In genomic region chr12:76080017-76080728, GRCh38 we compare ENCODE assay signal across 1 cellular context.
TF ChIP-seq lines count a peak whose summit lies in the region.

No MANE protein-coding gene starts in this region.

TF ChIP-seq in WTC11, 78 proteins besides CTCF, POLR2A, EP300 and RAD21 (continued from another document):
- TF ChIP-seq ARID4B (CRISPR knock-in tag; IDR thresholded peaks at IDR 0.05; ENCODE audit: borderline replicate concordance) (no peak), PRRX2 (CRISPR knock-in tag; IDR thresholded peaks at IDR 0.05) (no peak), ZNF396 (CRISPR knock-in tag; IDR thresholded peaks at IDR 0.05; ENCODE audit: borderline replicate concordance) (no peak), ZNF512 (CRISPR knock-in tag; IDR thresholded peaks at IDR 0.05; ENCODE audit: borderline replicate concordance) (no peak), NFATC4 (CRISPR knock-in tag; IDR thresholded peaks at IDR 0.05) (no peak), MAX (CRISPR knock-in tag; IDR thresholded peaks at IDR 0.05) (no peak), CREM (CRISPR knock-in tag; IDR thresholded peaks at IDR 0.05) (no peak), SOX15 (CRISPR knock-in tag; IDR thresholded peaks at IDR 0.05) (no peak), TP53 (CRISPR knock-in tag; IDR thresholded peaks at IDR 0.05) (no peak), FOXJ3 (CRISPR knock-in tag; IDR thresholded peaks at IDR 0.05; ENCODE audit: borderline replicate concordance) (no peak), JUN (CRISPR knock-in tag; IDR thresholded peaks at IDR 0.05) (no peak), NR2C2 (CRISPR knock-in tag; IDR thresholded peaks at IDR 0.05) (no peak)
